Comparison of ENCODE assay signal across 8 cellular contexts in the genomic region with DNA sequence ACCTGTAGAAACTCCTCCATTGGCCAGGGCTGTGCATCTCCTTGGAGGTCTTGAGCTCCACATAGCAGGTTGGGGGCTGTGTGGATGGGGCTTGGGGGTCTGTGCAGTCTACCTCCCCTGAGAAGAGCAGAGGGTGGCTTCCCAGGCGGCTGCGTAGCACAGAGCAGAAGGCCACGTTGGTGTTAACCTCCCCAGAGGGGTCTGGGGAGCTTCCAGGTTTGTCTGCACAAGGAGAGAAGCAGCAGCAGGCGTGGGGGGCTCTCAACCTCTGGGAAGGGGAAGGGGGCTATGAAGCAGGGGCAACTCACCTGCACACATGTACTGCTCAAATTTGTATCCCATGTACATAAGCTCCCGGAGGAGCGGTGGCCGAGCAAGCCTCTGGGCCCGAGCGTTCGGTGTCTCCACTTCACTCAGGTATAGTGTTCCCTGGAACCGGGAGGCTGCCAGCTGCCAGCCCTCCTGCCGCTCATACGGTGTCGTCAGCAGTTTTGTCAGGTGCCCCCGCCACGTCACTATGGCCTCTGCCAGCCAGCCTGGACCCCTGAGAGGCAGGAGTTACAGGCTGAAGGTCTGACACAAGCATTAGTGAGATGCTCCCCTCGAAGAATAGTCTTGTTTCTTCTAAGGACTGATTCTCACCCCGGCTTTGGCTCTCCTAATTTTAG. TPM values are rescaled to one million over a fixed set of nuclear protein-coding genes. Genes with fewer than 3 reads are reported as not detected.
DNase-seq lines count a peak whose midpoint lies in the region; ATAC-seq, FAIRE-seq and TF ChIP-seq lines count a peak whose summit lies in the region.

No MANE protein-coding gene starts in this region.

- peak overlapping the region; percentile 95 for H3K4me2 ChIP-seq in OCI-LY3 (ENCODE audit: low read length)

- peak overlapping the region; percentile 85 for H3K9ac ChIP-seq in OCI-LY3 (ENCODE audit: low read length)

- TF ChIP-seq CTCF in OCI-LY3 (IDR thresholded peaks at IDR 0.05; ENCODE audit: low read depth, low read length) (no peak), pancreas (IDR thresholded peaks at IDR 0.05) (no peak)

- intact Hi-C loops in pancreas (cut with DNase I), result no loop called here

- peaks cover 14% of the 10 kb centered on the region for H3K4me1 ChIP-seq in OCI-LY3 (ENCODE audit: low read length)
- H3K4me1 ChIP-seq in ectodermal cell (ENCODE audit: control insufficient read depth, insufficient read depth, low read length), result peaks cover 7% of the 10 kb centered on the region
- peaks cover 0 to 9% (median 5%) of the 10 kb centered on the region in 3 donors for H3K4me1 ChIP-seq in pancreas

- H3K36me3 ChIP-seq in OCI-LY3 (replicated peaks; ENCODE audit: low read depth, low read length) (no peaks in the 10 kb centered on the region), ectodermal cell (ENCODE audit: control insufficient read depth, insufficient read depth, low read length) (peaks cover 38% of the 10 kb centered on the region), pancreas (peaks cover 0 to 19% (median 3%) of the 10 kb centered on the region in 3 donors)

- no peak overlapping the region for H2AFZ ChIP-seq in OCI-LY3 (ENCODE audit: low read depth, low read length)

- WGBS in ectodermal cell, 2 experiments, result 95% methylated on average over 18 of the region's 18 CpGs
- WGBS in pancreas, 2 donors, result 29 to 37% methylated on average over 18 of the region's 18 CpGs

- DNase-seq in NCI-H1092 treated with DMSO at 0.1 percent for 48 hours (lab: John Stamatoyannopoulos, UW) (peak; percentile 29), NCI-H1092 (lab: John Stamatoyannopoulos, UW) (no peak), pancreas (peak in 5 of 6 donors; percentile 58 to 86 (median 64)), GOT3 (lab: John Stamatoyannopoulos, UW) (no peak)
- no peak for DNase-seq in stimulated activated CD4-positive, alpha-beta T cell treated with anti-CD3 and anti-CD28 coated beads, Interleukin-4, amount 100 ng/mL, for 1 hour
- DNase-seq in NK-92 treated with Interleukin-12 subunit alpha and Interleukin-12 subunit beta, amount 100 ng/mL, for 24 hours (lab: John Stamatoyannopoulos, UW), result no peak

- H3K4me3 ChIP-seq in OCI-LY3 (ENCODE audit: low read length) (peak overlapping the region; percentile 80), ectodermal cell (ENCODE audit: insufficient read depth, low read depth, low read length) (peak overlapping the region; percentile 96), pancreas (peak overlapping the region in 3 of 4 donors; percentile 66 to 89 (median 87))

- peak overlapping the region; percentile 63; the same call in 1 of the 2 replicates for H3K27ac ChIP-seq in OCI-LY3 (ENCODE audit: low read length)
- H3K27ac ChIP-seq in ectodermal cell (ENCODE audit: insufficient read depth, low read depth, low read length, poor library complexity, severe bottlenecking), result peak overlapping the region; percentile 98
- peak overlapping the region; percentile 86 to 97 (median 96) for H3K27ac ChIP-seq in pancreas

- peaks cover 11% of the 10 kb centered on the region for H3K79me2 ChIP-seq in OCI-LY3 (ENCODE audit: low read length)

- ATAC-seq in pancreas, result peak; percentile 5 to 26 (median 19)

- H3K27me3 ChIP-seq in OCI-LY3 (ENCODE audit: low read depth, low read length), result no peaks in the 10 kb centered on the region
- no peaks in the 10 kb centered on the region for H3K27me3 ChIP-seq in ectodermal cell (ENCODE audit: control insufficient read depth, insufficient read depth, low read length, poor library complexity, severe bottlenecking)
- no peaks in the 10 kb centered on the region for H3K27me3 ChIP-seq in pancreas

- no peaks in the 10 kb centered on the region for H4K20me1 ChIP-seq in OCI-LY3 (ENCODE audit: insufficient read depth, low read length)

- H3K9me3 ChIP-seq in OCI-LY3 (ENCODE audit: insufficient read depth, low read length) (no peaks in the 10 kb centered on the region), ectodermal cell (ENCODE audit: control insufficient read depth, low read length) (no peaks in the 10 kb centered on the region), pancreas (no peaks in the 10 kb centered on the region)

- no peak for FAIRE-seq in pancreas (lab: Jason Lieb, UNC)

RNA-seq across cellular contexts. Expression of a gene that starts 1.2 kb away (rescaled TPM):
- 30.0 TPM for polyA plus RNA-seq in ectodermal cell (2013, experiment 1 of 4)
- polyA plus RNA-seq in ectodermal cell (2013, experiment 2 of 4), result 26.2 TPM
- polyA plus RNA-seq in ectodermal cell (2013, experiment 3 of 4), result 22.0 TPM
- polyA plus RNA-seq in ectodermal cell (2013, experiment 4 of 4), result 23.2 TPM
- 10 to 100 TPM in 4 of 6 donors, 1 to 10 TPM in 2; 8.2 to 12.6 (median 11.0) TPM for total RNA-seq in pancreas
- polyA plus RNA-seq in pancreas, result 10 to 100 TPM; 32.0 to 39.7 TPM

RNA-seq across cellular contexts. Expression of a gene that starts 11.1 kb away (rescaled TPM):
- 3.7 TPM for polyA plus RNA-seq in ectodermal cell (2013, experiment 1 of 4)
- 5.9 TPM for polyA plus RNA-seq in ectodermal cell (2013, experiment 2 of 4)
- 3.3 TPM for polyA plus RNA-seq in ectodermal cell (2013, experiment 3 of 4)
- 6.2 TPM for polyA plus RNA-seq in ectodermal cell (2013, experiment 4 of 4)
- total RNA-seq in pancreas, result 100 to 1,000 TPM in 3 of 6 donors, 10 to 100 TPM in 3; 14.0 to 789 (median 112) TPM
- 100 to 1,000 TPM in 1 of 2 donors, 10 to 100 TPM in 1; 40.3 to 130 TPM for polyA plus RNA-seq in pancreas

RNA-seq across cellular contexts. Expression of a gene that starts 11.8 kb away (rescaled TPM):
- polyA plus RNA-seq in ectodermal cell (2013, experiment 1 of 4), result 56.2 TPM
- polyA plus RNA-seq in ectodermal cell (2013, experiment 2 of 4), result 59.8 TPM
- 40.6 TPM for polyA plus RNA-seq in ectodermal cell (2013, experiment 3 of 4)
- 50.9 TPM for polyA plus RNA-seq in ectodermal cell (2013, experiment 4 of 4)
- total RNA-seq in pancreas, result 10 to 100 TPM; 21.4 to 46.3 (median 25.6) TPM
- polyA plus RNA-seq in pancreas, result 100 to 1,000 TPM; 117 to 163 TPM

RNA-seq across cellular contexts. Expression of a gene that starts 12.0 kb away (rescaled TPM):
- 81.4 TPM for polyA plus RNA-seq in ectodermal cell (2013, experiment 1 of 4)
- 93.8 TPM for polyA plus RNA-seq in ectodermal cell (2013, experiment 2 of 4)
- 84.1 TPM for polyA plus RNA-seq in ectodermal cell (2013, experiment 3 of 4)
- 90.3 TPM for polyA plus RNA-seq in ectodermal cell (2013, experiment 4 of 4)
- 10 to 100 TPM; 22.5 to 40.8 (median 28.2) TPM for total RNA-seq in pancreas
- 10 to 100 TPM; 33.8 to 43.8 TPM for polyA plus RNA-seq in pancreas

RNA-seq across cellular contexts. Expression of a gene that starts 24.8 kb away (rescaled TPM):
- polyA plus RNA-seq in ectodermal cell (2013, experiment 1 of 4), result 1.5 TPM
- polyA plus RNA-seq in ectodermal cell (2013, experiment 2 of 4), result 1.3 TPM
- 1.0 TPM for polyA plus RNA-seq in ectodermal cell (2013, experiment 3 of 4)
- polyA plus RNA-seq in ectodermal cell (2013, experiment 4 of 4), result 1.1 TPM
- total RNA-seq in pancreas, result 100 to 1,000 TPM in 2 of 6 donors, 10 to 100 TPM in 4; 23.4 to 330 (median 57.1) TPM
- 100 to 1,000 TPM; 101 to 117 TPM for polyA plus RNA-seq in pancreas

Comparison
In these comparisons a context has a peak if more than half of its experiments do, and no peak if none do; other contexts are left out.
1. DNase-seq: peak in NCI-H1092 treated with DMSO at 0.1 percent for 48 hours (single experiment) and pancreas (5 of 6); none in NCI-H1092 (single experiment), stimulated activated CD4-positive, alpha-beta T cell treated with anti-CD3 and anti-CD28 coated beads, Interleukin-4, amount 100 ng/mL, for 1 hour (single experiment), NK-92 treated with Interleukin-12 subunit alpha and Interleukin-12 subunit beta, amount 100 ng/mL, for 24 hours (single experiment) and GOT3 (single experiment).
2. Peak in every context shown above with its lines, with median percentiles within 50 percentile points of each other: H3K27ac ChIP-seq and H3K4me3 ChIP-seq.